Comparison of ENCODE assay signal across 1 cellular context in the genomic region with DNA sequence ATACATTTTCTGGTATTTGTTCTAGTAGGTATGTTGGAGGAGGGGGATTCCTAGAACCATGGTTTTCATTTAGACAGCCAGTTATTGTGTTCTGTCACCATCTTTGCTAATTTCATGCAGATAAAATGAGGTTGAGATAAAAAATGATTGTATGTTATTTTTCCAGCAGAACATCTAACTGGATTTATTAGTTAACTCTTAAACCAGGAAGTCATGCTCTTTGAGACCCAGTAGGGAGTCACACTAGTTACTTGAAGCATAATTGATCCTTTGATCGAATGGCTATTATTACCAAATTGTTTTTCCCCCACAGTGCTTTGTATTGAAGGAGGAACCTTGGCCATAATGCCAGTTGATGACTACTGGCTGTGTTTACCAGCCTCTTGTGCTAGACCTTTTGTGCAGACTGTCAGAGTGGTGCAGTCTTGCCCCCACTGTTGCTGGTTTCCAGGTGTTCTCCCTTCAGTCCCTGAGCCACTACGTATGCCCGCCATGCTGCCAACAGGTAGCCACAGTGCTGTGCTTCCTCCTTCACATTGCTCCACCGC.
TF ChIP-seq lines count a peak whose summit lies in the region.

No MANE protein-coding gene starts in this region.

TF ChIP-seq in WTC11, 78 proteins besides CTCF, POLR2A, EP300 and RAD21 (continued from another document):
- TF ChIP-seq, protein P1, sequence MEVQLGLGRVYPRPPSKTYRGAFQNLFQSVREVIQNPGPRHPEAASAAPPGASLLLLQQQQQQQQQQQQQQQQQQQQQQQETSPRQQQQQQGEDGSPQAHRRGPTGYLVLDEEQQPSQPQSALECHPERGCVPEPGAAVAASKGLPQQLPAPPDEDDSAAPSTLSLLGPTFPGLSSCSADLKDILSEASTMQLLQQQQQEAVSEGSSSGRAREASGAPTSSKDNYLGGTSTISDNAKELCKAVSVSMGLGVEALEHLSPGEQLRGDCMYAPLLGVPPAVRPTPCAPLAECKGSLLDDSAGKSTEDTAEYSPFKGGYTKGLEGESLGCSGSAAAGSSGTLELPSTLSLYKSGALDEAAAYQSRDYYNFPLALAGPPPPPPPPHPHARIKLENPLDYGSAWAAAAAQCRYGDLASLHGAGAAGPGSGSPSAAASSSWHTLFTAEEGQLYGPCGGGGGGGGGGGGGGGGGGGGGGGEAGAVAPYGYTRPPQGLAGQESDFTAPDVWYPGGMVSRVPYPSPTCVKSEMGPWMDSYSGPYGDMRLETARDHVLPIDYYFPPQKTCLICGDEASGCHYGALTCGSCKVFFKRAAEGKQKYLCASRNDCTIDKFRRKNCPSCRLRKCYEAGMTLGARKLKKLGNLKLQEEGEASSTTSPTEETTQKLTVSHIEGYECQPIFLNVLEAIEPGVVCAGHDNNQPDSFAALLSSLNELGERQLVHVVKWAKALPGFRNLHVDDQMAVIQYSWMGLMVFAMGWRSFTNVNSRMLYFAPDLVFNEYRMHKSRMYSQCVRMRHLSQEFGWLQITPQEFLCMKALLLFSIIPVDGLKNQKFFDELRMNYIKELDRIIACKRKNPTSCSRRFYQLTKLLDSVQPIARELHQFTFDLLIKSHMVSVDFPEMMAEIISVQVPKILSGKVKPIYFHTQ (CRISPR knock-in tag; IDR thresholded peaks at IDR 0.05), result no peak
- TF ChIP-seq OVOL2 (CRISPR knock-in tag; IDR thresholded peaks at IDR 0.05; ENCODE audit: borderline replicate concordance), result no peak
- TF ChIP-seq, protein P2, sequence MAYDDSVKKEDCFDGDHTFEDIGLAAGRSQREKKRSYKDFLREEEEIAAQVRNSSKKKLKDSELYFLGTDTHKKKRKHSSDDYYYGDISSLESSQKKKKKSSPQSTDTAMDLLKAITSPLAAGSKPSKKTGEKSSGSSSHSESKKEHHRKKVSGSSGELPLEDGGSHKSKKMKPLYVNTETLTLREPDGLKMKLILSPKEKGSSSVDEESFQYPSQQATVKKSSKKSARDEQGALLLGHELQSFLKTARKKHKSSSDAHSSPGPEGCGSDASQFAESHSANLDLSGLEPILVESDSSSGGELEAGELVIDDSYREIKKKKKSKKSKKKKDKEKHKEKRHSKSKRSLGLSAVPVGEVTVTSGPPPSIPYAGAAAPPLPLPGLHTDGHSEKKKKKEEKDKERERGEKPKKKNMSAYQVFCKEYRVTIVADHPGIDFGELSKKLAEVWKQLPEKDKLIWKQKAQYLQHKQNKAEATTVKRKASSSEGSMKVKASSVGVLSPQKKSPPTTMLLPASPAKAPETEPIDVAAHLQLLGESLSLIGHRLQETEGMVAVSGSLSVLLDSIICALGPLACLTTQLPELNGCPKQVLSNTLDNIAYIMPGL (CRISPR knock-in tag; IDR thresholded peaks at IDR 0.05), result no peak
- TF ChIP-seq, protein P3, sequence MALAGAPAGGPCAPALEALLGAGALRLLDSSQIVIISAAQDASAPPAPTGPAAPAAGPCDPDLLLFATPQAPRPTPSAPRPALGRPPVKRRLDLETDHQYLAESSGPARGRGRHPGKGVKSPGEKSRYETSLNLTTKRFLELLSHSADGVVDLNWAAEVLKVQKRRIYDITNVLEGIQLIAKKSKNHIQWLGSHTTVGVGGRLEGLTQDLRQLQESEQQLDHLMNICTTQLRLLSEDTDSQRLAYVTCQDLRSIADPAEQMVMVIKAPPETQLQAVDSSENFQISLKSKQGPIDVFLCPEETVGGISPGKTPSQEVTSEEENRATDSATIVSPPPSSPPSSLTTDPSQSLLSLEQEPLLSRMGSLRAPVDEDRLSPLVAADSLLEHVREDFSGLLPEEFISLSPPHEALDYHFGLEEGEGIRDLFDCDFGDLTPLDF (CRISPR knock-in tag; IDR thresholded peaks at IDR 0.05), result no peak
- TF ChIP-seq, protein P4, sequence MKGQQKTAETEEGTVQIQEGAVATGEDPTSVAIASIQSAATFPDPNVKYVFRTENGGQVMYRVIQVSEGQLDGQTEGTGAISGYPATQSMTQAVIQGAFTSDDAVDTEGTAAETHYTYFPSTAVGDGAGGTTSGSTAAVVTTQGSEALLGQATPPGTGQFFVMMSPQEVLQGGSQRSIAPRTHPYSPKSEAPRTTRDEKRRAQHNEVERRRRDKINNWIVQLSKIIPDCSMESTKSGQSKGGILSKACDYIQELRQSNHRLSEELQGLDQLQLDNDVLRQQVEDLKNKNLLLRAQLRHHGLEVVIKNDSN (CRISPR knock-in tag; IDR thresholded peaks at IDR 0.05), result no peak
- TF ChIP-seq ZNF232 (CRISPR knock-in tag; IDR thresholded peaks at IDR 0.05), result no peak
- TF ChIP-seq, protein P5, sequence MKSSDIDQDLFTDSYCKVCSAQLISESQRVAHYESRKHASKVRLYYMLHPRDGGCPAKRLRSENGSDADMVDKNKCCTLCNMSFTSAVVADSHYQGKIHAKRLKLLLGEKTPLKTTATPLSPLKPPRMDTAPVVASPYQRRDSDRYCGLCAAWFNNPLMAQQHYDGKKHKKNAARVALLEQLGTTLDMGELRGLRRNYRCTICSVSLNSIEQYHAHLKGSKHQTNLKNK (CRISPR knock-in tag; IDR thresholded peaks at IDR 0.05), result no peak
- TF ChIP-seq, protein P6, sequence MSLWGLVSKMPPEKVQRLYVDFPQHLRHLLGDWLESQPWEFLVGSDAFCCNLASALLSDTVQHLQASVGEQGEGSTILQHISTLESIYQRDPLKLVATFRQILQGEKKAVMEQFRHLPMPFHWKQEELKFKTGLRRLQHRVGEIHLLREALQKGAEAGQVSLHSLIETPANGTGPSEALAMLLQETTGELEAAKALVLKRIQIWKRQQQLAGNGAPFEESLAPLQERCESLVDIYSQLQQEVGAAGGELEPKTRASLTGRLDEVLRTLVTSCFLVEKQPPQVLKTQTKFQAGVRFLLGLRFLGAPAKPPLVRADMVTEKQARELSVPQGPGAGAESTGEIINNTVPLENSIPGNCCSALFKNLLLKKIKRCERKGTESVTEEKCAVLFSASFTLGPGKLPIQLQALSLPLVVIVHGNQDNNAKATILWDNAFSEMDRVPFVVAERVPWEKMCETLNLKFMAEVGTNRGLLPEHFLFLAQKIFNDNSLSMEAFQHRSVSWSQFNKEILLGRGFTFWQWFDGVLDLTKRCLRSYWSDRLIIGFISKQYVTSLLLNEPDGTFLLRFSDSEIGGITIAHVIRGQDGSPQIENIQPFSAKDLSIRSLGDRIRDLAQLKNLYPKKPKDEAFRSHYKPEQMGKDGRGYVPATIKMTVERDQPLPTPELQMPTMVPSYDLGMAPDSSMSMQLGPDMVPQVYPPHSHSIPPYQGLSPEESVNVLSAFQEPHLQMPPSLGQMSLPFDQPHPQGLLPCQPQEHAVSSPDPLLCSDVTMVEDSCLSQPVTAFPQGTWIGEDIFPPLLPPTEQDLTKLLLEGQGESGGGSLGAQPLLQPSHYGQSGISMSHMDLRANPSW (CRISPR knock-in tag; conservative IDR thresholded peaks at IDR 0.05; ENCODE audit: low read depth), result no peak
